ENCODE assay signal across 16 cellular contexts in genomic region chr17:68591583-68591982, GRCh38. TPM values are rescaled to one million over a fixed set of nuclear protein-coding genes. Genes with fewer than 3 reads are reported as not detected.
A peak's percentile ranks its signal among the peaks of the same experiment; 100 is the strongest.
DNase-seq lines count a peak whose midpoint lies in the region; ATAC-seq, FAIRE-seq and TF ChIP-seq lines count a peak whose summit lies in the region.
"Had no signal": no experiment of that assay in that cellular context is flagged by ENCODE, and none has a peak within 500 bp of the region (broad histone marks: within the 10 kb centered on the region; RNA-seq: fewer than 3 reads in every experiment).

No MANE protein-coding gene starts in this region.

- H3K9me3 ChIP-seq in right cardiac atrium (ENCODE audit: control insufficient read depth, low read length) (no peaks in the 10 kb centered on the region), tibial artery (no peaks in the 10 kb centered on the region)

- H3K36me3 ChIP-seq in H7 (replicated peaks; ENCODE audit: control insufficient read depth, insufficient read depth, low read length) (no peaks in the 10 kb centered on the region), tibial artery (no peaks in the 10 kb centered on the region)

- H3K27me3 ChIP-seq in H7 (ENCODE audit: control insufficient read depth, insufficient read depth, low read length) (no peaks in the 10 kb centered on the region), right cardiac atrium (ENCODE audit: control insufficient read depth, insufficient read depth) (no peaks in the 10 kb centered on the region), tibial artery (peaks cover 0 to 7% of the 10 kb centered on the region in 2 donors)

- no peak overlapping the region for H3K27ac ChIP-seq in right cardiac atrium (ENCODE audit: low read length)
- no peak overlapping the region for H3K27ac ChIP-seq in tibial artery
- H3K27ac ChIP-seq: KMS-11 had no signal

- peak; percentile 43 for DNase-seq in AG20443 (ENCODE audit: low spot score)
- peak; percentile 85 for DNase-seq in H7
- peak; percentile 38 for DNase-seq in SHP77 treated with DMSO at 0.1 percent for 48 hours (lab: John Stamatoyannopoulos, UW)
- peak; percentile 43 to 77 (median 73) for DNase-seq in right cardiac atrium
- DNase-seq in urothelium cell line (ENCODE audit: low spot score): no peak
- no peak for DNase-seq in D341Med (ENCODE audit: low spot score)
- no peak for DNase-seq in tibial artery
- DNase-seq: activated naive CD8-positive, alpha-beta T cell treated with anti-CD3 and anti-CD28 coated beads, Interleukin-2, amount 10 ng/mL, durations not matched to agents 7 days and 5 days; GF-D8; NCI-H2081 had no signal

- ATAC-seq in right cardiac atrium (peak; percentile 20 to 59), GM21786 (IDR thresholded peaks at IDR 0.05; ENCODE audit: unreplicated experiment) (no peak)
- ATAC-seq: esophagus mucosa, Panc1, sciatic nerve had no signal

- FAIRE-seq in urothelium cell line (lab: Jason Lieb, UNC): no peak

- H3K4me1 ChIP-seq in right cardiac atrium (ENCODE audit: control insufficient read depth, insufficient read depth, low read length): no peaks in the 10 kb centered on the region
- H3K4me1 ChIP-seq in tibial artery: peaks cover 0 to 3% (median 0%) of the 10 kb centered on the region in 4 donors

- H3K4me3 ChIP-seq in H7 (ENCODE audit: insufficient read depth, low read depth, low read length) (no peak overlapping the region), right cardiac atrium (ENCODE audit: low read length) (no peak overlapping the region), tibial artery (no peak overlapping the region)

- intact Hi-C loops in right cardiac atrium (cut with DNase I) (no loop called here), tibial artery (cut with DNase I; ENCODE audit: low total_unique reads) (no loop called here)

- no peak for TF ChIP-seq CTCF in tibial artery (IDR thresholded peaks at IDR 0.05)

- 84% methylated on average over 12 of the region's 12 CpGs for WGBS in right cardiac atrium

RNA-seq across cellular contexts. Expression of gene FAM20A, which starts 9.6 kb away (rescaled TPM):
- 20.5 and 22.7 TPM in 2 replicates for total RNA-seq in H7 (2014; rRNA removed; shearing (Covaris generic))
- 10 to 100 TPM in 1 of 4 donors, 1 to 10 TPM in 3; 2.0 to 10.1 (median 3.7) TPM for total RNA-seq in right cardiac atrium
- 2.3 TPM for polyA plus RNA-seq in right cardiac atrium
- total RNA-seq: activated naive CD8-positive, alpha-beta T cell treated with anti-CD3 and anti-CD28 coated beads, Interleukin-2, amount 10 ng/mL, durations not matched to agents 7 days and 5 days; chondrocyte had no signal

Comparison
In these comparisons a context has a peak if more than half of its experiments do, and no peak if none do; other contexts are left out.
1. DNase-seq: peak in AG20443 (single experiment), H7 (single experiment), SHP77 treated with DMSO at 0.1 percent for 48 hours (single experiment) and right cardiac atrium (3 of 3); none in urothelium cell line (single experiment), D341Med (single experiment) and tibial artery (0 of 2).